8 cellular contexts compared by ENCODE assay signal in the genomic region with DNA sequence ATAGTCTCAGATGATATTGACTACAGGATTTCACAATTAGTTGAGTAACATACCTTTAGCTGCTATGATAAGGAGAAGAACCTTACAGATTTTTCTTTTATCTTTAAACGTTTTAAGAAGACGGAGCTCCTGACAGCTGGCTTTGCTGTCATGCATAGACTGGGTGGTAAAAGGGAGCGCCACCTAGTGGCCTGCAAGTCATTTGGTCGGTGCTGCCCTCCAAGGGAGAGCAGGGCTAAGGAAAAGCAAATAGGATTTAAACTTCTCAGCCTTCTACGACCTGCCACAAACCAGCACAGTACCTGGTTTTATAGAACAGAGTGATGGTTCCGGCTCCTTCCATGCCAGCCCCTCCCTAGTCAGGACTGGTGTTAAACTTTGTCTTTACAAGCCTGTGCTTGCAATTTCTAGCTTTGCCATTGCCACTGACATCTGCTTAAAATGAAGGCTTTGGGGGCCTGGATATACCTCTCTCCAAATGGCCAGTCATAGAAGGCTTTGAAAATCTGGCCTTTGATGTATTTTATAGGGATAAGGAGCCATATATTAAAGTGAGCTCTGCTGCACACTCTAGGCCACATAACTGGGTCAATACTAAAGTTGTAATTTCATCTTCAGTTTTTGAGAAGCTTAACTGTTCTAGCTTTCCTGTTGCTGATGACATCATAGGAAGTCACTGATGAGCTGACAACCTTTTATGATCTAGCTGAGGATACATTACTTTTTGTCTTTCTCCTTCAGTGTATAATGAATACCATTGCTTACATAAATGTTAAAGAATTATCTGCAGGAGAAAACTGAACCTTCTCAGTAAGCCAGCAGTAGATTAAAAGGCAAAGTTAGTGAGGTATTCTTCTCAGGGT. TPM values are rescaled to one million over a fixed set of nuclear protein-coding genes. Genes with fewer than 3 reads are reported as not detected.
DNase-seq lines count a peak whose midpoint lies in the region; ATAC-seq and TF ChIP-seq lines count a peak whose summit lies in the region.

No MANE protein-coding gene starts in this region.

- peaks cover 0 to 4% (median 0%) of the 10 kb centered on the region in 8 donors for H3K9me3 Mint-ChIP-seq in CD4-positive, alpha-beta memory T cell
- H3K9me3 Mint-ChIP-seq in endothelial cell (ENCODE audit: unreplicated experiment): no peaks in the 10 kb centered on the region

- H3K4me1 ChIP-seq in CD4-positive, alpha-beta memory T cell (ENCODE audit: insufficient read depth, low read length): no peaks in the 10 kb centered on the region

- POLR2A ChIA-PET in CD4-positive, alpha-beta memory T cell (lab: Charles Lee; ENCODE audit: partially characterized antibody): no interaction called here

- H3K27me3 ChIP-seq in CD4-positive, alpha-beta memory T cell (ENCODE audit: insufficient read depth, low read length): peaks cover 5% of the 10 kb centered on the region

- H3K36me3 ChIP-seq in CD4-positive, alpha-beta memory T cell (ENCODE audit: insufficient read depth, low read length): no peaks in the 10 kb centered on the region

- no peak overlapping the region for H3K4me3 ChIP-seq in CD4-positive, alpha-beta memory T cell (ENCODE audit: low read length in 2 of 2)

- no peaks in the 10 kb centered on the region for H3K9me3 ChIP-seq in CD4-positive, alpha-beta memory T cell (ENCODE audit: control insufficient read depth in 1 of 2, low read length in 2 of 2)

- TF ChIP-seq CTCF in endothelial cell (IDR thresholded peaks at IDR 0.05; ENCODE audit: unreplicated experiment): peak; percentile 85

- peaks cover 0 to 4% (median 0%) of the 10 kb centered on the region in 4 donors for H3K4me1 Mint-ChIP-seq in CD4-positive, alpha-beta memory T cell
- peaks cover 12% of the 10 kb centered on the region for H3K4me1 Mint-ChIP-seq in endothelial cell (ENCODE audit: unreplicated experiment)

- H3K27me3 Mint-ChIP-seq in CD4-positive, alpha-beta memory T cell: peaks cover 4 to 6% of the 10 kb centered on the region in 2 donors
- no peaks in the 10 kb centered on the region for H3K27me3 Mint-ChIP-seq in endothelial cell (ENCODE audit: unreplicated experiment)

- H3K36me3 Mint-ChIP-seq in CD4-positive, alpha-beta memory T cell: no peaks in the 10 kb centered on the region
- no peaks in the 10 kb centered on the region for H3K36me3 Mint-ChIP-seq in endothelial cell (ENCODE audit: low read depth, unreplicated experiment)

- intact Hi-C loops in CD4-positive, alpha-beta memory T cell (cut with micrococcal nuclease): no loop called here

- CTCF ChIA-PET in CD4-positive, alpha-beta memory T cell (lab: Charles Lee; ENCODE audit: partially characterized antibody): interaction anchor here (0.5 to 2.3 kb wide), 9 partner anchors 9 to 189 kb away, joined by 3 to 11 read pairs (median 4); no protein-coding TSS in a partner anchor

- no peak overlapping the region for H3K27ac Mint-ChIP-seq in CD4-positive, alpha-beta memory T cell
- no peak overlapping the region for H3K27ac Mint-ChIP-seq in endothelial cell (ENCODE audit: unreplicated experiment)

- ATAC-seq in HG03175 (IDR thresholded peaks at IDR 0.05; ENCODE audit: unreplicated experiment): peak; percentile 93

- no peak overlapping the region for H3K27ac ChIP-seq in CD4-positive, alpha-beta memory T cell (ENCODE audit: low read depth, low read length)

- no peak overlapping the region for H3K4me3 Mint-ChIP-seq in CD4-positive, alpha-beta memory T cell
- no peak overlapping the region for H3K4me3 Mint-ChIP-seq in endothelial cell (ENCODE audit: unreplicated experiment)

- peak in 3 of 5 donors; percentile 9 to 26 (median 14) for DNase-seq in CD4-positive, alpha-beta memory T cell
- DNase-seq in GM19240 (ENCODE audit: insufficient read length, low spot score) (peak; percentile 33), NCI-H446 treated with DMSO at 0.1 percent for 48 hours (lab: John Stamatoyannopoulos, UW) (peak; percentile 20), endothelial cell (ENCODE audit: low spot score) (peak; percentile 80), midbrain (lab: John Stamatoyannopoulos, UW) (peak; percentile 76)
- peak; percentile 23 for DNase-seq in activated CD4-positive, alpha-beta T cell treated with anti-CD3 and anti-CD28 coated beads, Interleukin-2, amount 50 U/mL, for 1 hour
- DNase-seq in stimulated activated naive CD4-positive, alpha-beta T cell treated with Interleukin-2 at 50 U/mL for 16 hours (lab: John Stamatoyannopoulos, UW): peak; percentile 8

RNA-seq across cellular contexts. Expression of a gene that starts 31.1 kb away (rescaled TPM):
- total RNA-seq in CD4-positive, alpha-beta memory T cell: not detected
- polyA plus RNA-seq in CD4-positive, alpha-beta memory T cell: not detected
- total RNA-seq in endothelial cell (ENCODE audit: unreplicated experiment): 18.2 TPM

Comparison
In these comparisons a context has a peak if more than half of its experiments do, and no peak if none do; other contexts are left out.
1. DNase-seq: peak in every context shown above with its lines; median percentile 80 in endothelial cell; 76 in midbrain; 33 in GM19240; 23 in activated CD4-positive, alpha-beta T cell treated with anti-CD3 and anti-CD28 coated beads, Interleukin-2, amount 50 U/mL, for 1 hour; 20 in NCI-H446 treated with DMSO at 0.1 percent for 48 hours; 14 in CD4-positive, alpha-beta memory T cell; 8 in stimulated activated naive CD4-positive, alpha-beta T cell treated with Interleukin-2 at 50 U/mL for 16 hours.
2. RNA of a gene that starts 31.1 kb away (total RNA-seq): 18.2 TPM in endothelial cell (single experiment); not detected in CD4-positive, alpha-beta memory T cell; every median in the first group is over 10 times any median in the second.